ENCODE assay signal across 8 cellular contexts in genomic region chr22:20857838-20858614, GRCh38. TPM values are rescaled to one million over a fixed set of nuclear protein-coding genes. Genes with fewer than 3 reads are reported as not detected.
DNase-seq lines count a peak whose midpoint lies in the region; ATAC-seq and TF ChIP-seq lines count a peak whose summit lies in the region.

No MANE protein-coding gene starts in this region.

- H3K4me3 Mint-ChIP-seq in Calu3 (ENCODE audit: low read depth, unreplicated experiment) (peak overlapping the region; percentile 96), naive B cell (peak overlapping the region; percentile 87 to 94 (median 92))

- H3F3A ChIP-seq in PC-9 (ENCODE audit: insufficient read depth, low read depth): 0 out of 2 replicates have a peak, but pooled peaks cover 5% of the 10 kb centered on the region

- peak overlapping the region; percentile 80 for H3K27ac Mint-ChIP-seq in Calu3 (ENCODE audit: unreplicated experiment)
- peak overlapping the region; percentile 72 to 96 (median 91) for H3K27ac Mint-ChIP-seq in naive B cell

- H3K27ac ChIP-seq in HUES64 (ENCODE audit: low read depth, low read length): peak overlapping the region; percentile 85; the same call in 1 of the 2 replicates
- no peak overlapping the region for H3K27ac ChIP-seq in PC-9

- ATAC-seq in GM21515 (IDR thresholded peaks at IDR 0.05; ENCODE audit: unreplicated experiment) (peak; percentile 41), naive B cell (ENCODE audit: low read depth in 2 of 2) (peak; percentile 33 to 35)

- CTCF ChIA-PET in Calu3 (lab: Charles Lee): interaction anchor here (1.4 kb wide), 1 partner anchor 28 kb away, joined by 3 read pairs; no protein-coding TSS in a partner anchor
- CTCF ChIA-PET in PC-9 (lab: Charles Lee): no interaction called here

- under 1% methylated on average over 38 of the region's 38 CpGs for WGBS in HUES64

- peaks cover 11% of the 10 kb centered on the region for H3K4me1 ChIP-seq in HUES64 (ENCODE audit: insufficient read depth, low read length)
- H3K4me1 ChIP-seq in PC-9 (replicated peaks; ENCODE audit: insufficient read depth): peaks cover 6% of the 10 kb centered on the region

- TF ChIP-seq CTCF in Calu3 (IDR thresholded peaks at IDR 0.05; ENCODE audit: unreplicated experiment) (no peak), PC-9 (conservative IDR thresholded peaks at IDR 0.05) (no peak)

- H3K9me2 ChIP-seq in PC-9 (ENCODE audit: insufficient read depth): no peaks in the 10 kb centered on the region

- POLR2A ChIA-PET in PC-9 (lab: Charles Lee; ENCODE audit: unreplicated experiment): no interaction called here

- H3K4me3 ChIP-seq in HUES64 (ENCODE audit: low read length): peak overlapping the region; percentile 82
- H3K4me3 ChIP-seq in PC-9: peak overlapping the region; percentile 90

- DNase-seq in Calu3 (peak; percentile 86), PC-9 (peak in 1 of 2 experiments; percentile 72), activated T-helper 1 cell treated with Interleukin-2 at 50 U/mL for 16 hours (ENCODE audit: low read depth) (peak; percentile 68), fibroblast of gingiva (ENCODE audit: low read depth) (peak; percentile 87), naive B cell (no peak)
- peak; percentile 77 to 84 for DNase-seq in stimulated activated CD8-positive, alpha-beta memory T cell treated with anti-CD3 and anti-CD28 coated beads, Interleukin-7, amount 100 ng/mL, for 4 hours (ENCODE audit: low read depth in 2 of 2)

- H3K4me2 ChIP-seq in PC-9: peak overlapping the region; percentile 96

- no peaks in the 10 kb centered on the region; the same call in 1 of the 2 replicates for H4K20me1 ChIP-seq in PC-9 (ENCODE audit: insufficient read depth)

- peaks cover 28% of the 10 kb centered on the region for H3K4me1 Mint-ChIP-seq in Calu3 (ENCODE audit: low read depth, unreplicated experiment)
- H3K4me1 Mint-ChIP-seq in naive B cell: peaks cover 45 to 72% (median 63%) of the 10 kb centered on the region in 3 donors

- H3K36me3 ChIP-seq in HUES64 (ENCODE audit: insufficient read depth, low read length): no peaks in the 10 kb centered on the region
- no peaks in the 10 kb centered on the region for H3K36me3 ChIP-seq in PC-9 (ENCODE audit: low read depth)

- peaks cover 38% of the 10 kb centered on the region for H3K79me2 ChIP-seq in PC-9 (ENCODE audit: low read depth)

- intact Hi-C loops in Calu3 (cut with micrococcal nuclease; ENCODE audit: unreplicated experiment) (no loop called here), PC-9 (cut with micrococcal nuclease; ENCODE audit: unreplicated experiment) (loop anchor here (2.0 kb wide), 1 partner anchor 59 kb away; the partner anchor contains the start of gene CRKL)

- H3K9ac ChIP-seq in HUES64 (ENCODE audit: low read depth, low read length): peak overlapping the region; percentile 64

- H3K9me3 Mint-ChIP-seq in Calu3 (ENCODE audit: low read depth, unreplicated experiment): no peaks in the 10 kb centered on the region
- H3K9me3 Mint-ChIP-seq in naive B cell: no peaks in the 10 kb centered on the region

- no TSS peak for BruUV-seq in Calu3 (replicated peaks; lab: Mats Ljungman, UMichigan)
- no TSS peak for BruUV-seq in PC-9 (replicated peaks; lab: Mats Ljungman, UMichigan)

- H3K27me3 ChIP-seq in HUES64 (ENCODE audit: insufficient read depth, low read length) (no peaks in the 10 kb centered on the region), PC-9 (ENCODE audit: insufficient read depth, low read depth) (no peaks in the 10 kb centered on the region)

- H3K36me3 Mint-ChIP-seq in Calu3 (ENCODE audit: insufficient read depth, unreplicated experiment) (peaks cover 27% of the 10 kb centered on the region), naive B cell (no peaks in the 10 kb centered on the region)

- H3K27me3 Mint-ChIP-seq in Calu3 (ENCODE audit: unreplicated experiment) (no peaks in the 10 kb centered on the region), naive B cell (no peaks in the 10 kb centered on the region)

- H3K9me3 ChIP-seq in HUES64 (ENCODE audit: insufficient read depth, low read depth, low read length) (no peaks in the 10 kb centered on the region), PC-9 (ENCODE audit: insufficient read depth, low read depth) (no peaks in the 10 kb centered on the region)

- H2AFZ ChIP-seq in PC-9: peak overlapping the region; percentile 77

RNA-seq across cellular contexts. Expression of gene PI4KA, which starts 0.6 kb away (rescaled TPM):
- 69.2 and 77.9 TPM in 2 replicates for total RNA-seq in Calu3 (2022)
- 23.1 TPM for polyA plus RNA-seq in HUES64 (2013, experiment 1 of 2)
- 22.8 TPM for polyA plus RNA-seq in HUES64 (2013, experiment 2 of 2)
- total RNA-seq in PC-9 (2021): 24.7 and 27.9 TPM in 2 replicates
- polyA plus RNA-seq in naive B cell (ENCODE audit: low read depth in 6 of 6): 10 to 100 TPM; 25.6 to 68.3 (median 39.3) TPM

RNA-seq across cellular contexts. Expression of gene SNAP29, which starts 0.8 kb away (rescaled TPM):
- total RNA-seq in Calu3 (2022): 28.8 and 35.9 TPM in 2 replicates
- 14.2 TPM for polyA plus RNA-seq in HUES64 (2013, experiment 1 of 2)
- 13.4 TPM for polyA plus RNA-seq in HUES64 (2013, experiment 2 of 2)
- total RNA-seq in PC-9 (2021): 13.5 and 17.8 TPM in 2 replicates
- 10 to 100 TPM; 15.1 to 24.1 (median 17.1) TPM for polyA plus RNA-seq in naive B cell (ENCODE audit: low read depth in 6 of 6)

RNA-seq across cellular contexts. Expression of gene CRKL, which starts 59.2 kb away (rescaled TPM):
- 68.0 and 69.9 TPM in 2 replicates for total RNA-seq in Calu3 (2022)
- 42.5 TPM for polyA plus RNA-seq in HUES64 (2013, experiment 1 of 2)
- polyA plus RNA-seq in HUES64 (2013, experiment 2 of 2): 43.4 TPM
- total RNA-seq in PC-9 (2021): 45.8 and 49.7 TPM in 2 replicates
- polyA plus RNA-seq in naive B cell (ENCODE audit: low read depth in 6 of 6): 10 to 100 TPM; 42.6 to 60.7 (median 50.0) TPM
